Comparison of ENCODE assay signal across 22 cellular contexts in genomic region chr2:15273452-15273851, GRCh38.
"Had no signal": no experiment of that assay in that cellular context is flagged by ENCODE, and none has a peak within 500 bp of the region (broad histone marks: within the 10 kb centered on the region; RNA-seq: fewer than 3 reads in every experiment).

No MANE protein-coding gene starts in this region.

- H3K27me3 Mint-ChIP-seq: activated naive CD4-positive, alpha-beta T cell treated with anti-CD3 and anti-CD28 coated beads, Interleukin-2, amount 50 U/mL, for 24 hours had no signal

- H3K9me3 Mint-ChIP-seq: activated naive CD4-positive, alpha-beta T cell treated with anti-CD3 and anti-CD28 coated beads, Interleukin-2, amount 50 U/mL, for 24 hours had no signal

- H3K4me1 ChIP-seq: breast epithelium had no signal

- H3K27me3 ChIP-seq: breast epithelium had no signal

- H3K9me3 ChIP-seq: breast epithelium had no signal

- H3K4me3 ChIP-seq: breast epithelium had no signal

- H3K27ac ChIP-seq: breast epithelium had no signal

- ATAC-seq: activated CD4-positive, CD25-positive, alpha-beta regulatory T cell treated with anti-CD3 and anti-CD28 coated beads, Interleukin-2, amount 50 U/mL, for 24 hours; activated CD8-positive, alpha-beta T cell treated with anti-CD3 and anti-CD28 coated beads, Interleukin-2, amount 10 ng/mL, durations not matched to agents 7 days and 5 days; PC-3 had no signal

- H3K27ac Mint-ChIP-seq: activated CD8-positive, alpha-beta T cell treated with anti-CD3 and anti-CD28 coated beads, Interleukin-2, amount 10 ng/mL, durations not matched to agents 7 days and 5 days; activated naive CD4-positive, alpha-beta T cell treated with anti-CD3 and anti-CD28 coated beads, Interleukin-2, amount 50 U/mL, for 24 hours had no signal

- H3K4me1 Mint-ChIP-seq: activated naive CD4-positive, alpha-beta T cell treated with anti-CD3 and anti-CD28 coated beads, Interleukin-2, amount 50 U/mL, for 24 hours had no signal

- DNase-seq: activated CD4-positive, alpha-beta T cell treated with anti-CD3 and anti-CD28 coated beads for 4 hours; activated CD8-positive, alpha-beta memory T cell treated with anti-CD3 and anti-CD28 coated beads, Interleukin-2, amount 50 U/mL, for 48 hours; activated CD8-positive, alpha-beta T cell treated with anti-CD3 and anti-CD28 coated beads, Interleukin-2, amount 10 ng/mL, durations not matched to agents 7 days and 5 days; activated effector memory CD4-positive, alpha-beta T cell treated with Interleukin-2 at 50 U/mL for 16 hours; activated naive CD4-positive, alpha-beta T cell; activated T-cell treated with anti-CD3 and anti-CD28 coated beads, Interleukin-2, amount 50 U/mL, for 1 hour; aorta; caudate nucleus; MM.1S; NCI-H1105; NCI-H1436; NCI-H1694 treated with DMSO at 0.1 percent for 48 hours; NCI-H2029 treated with DMSO at 0.1 percent for 48 hours; NCI-H510A treated with DMSO at 0.1 percent for 48 hours; NCI-H69; PC-3; SIG-M5; T1000 had no signal

- FAIRE-seq: TTC549 had no signal

- H3K4me3 Mint-ChIP-seq: activated CD8-positive, alpha-beta T cell treated with anti-CD3 and anti-CD28 coated beads, Interleukin-2, amount 10 ng/mL, durations not matched to agents 7 days and 5 days; activated naive CD4-positive, alpha-beta T cell treated with anti-CD3 and anti-CD28 coated beads, Interleukin-2, amount 50 U/mL, for 24 hours had no signal
